ENCODE assay signal across 14 cellular contexts in the genomic region with DNA sequence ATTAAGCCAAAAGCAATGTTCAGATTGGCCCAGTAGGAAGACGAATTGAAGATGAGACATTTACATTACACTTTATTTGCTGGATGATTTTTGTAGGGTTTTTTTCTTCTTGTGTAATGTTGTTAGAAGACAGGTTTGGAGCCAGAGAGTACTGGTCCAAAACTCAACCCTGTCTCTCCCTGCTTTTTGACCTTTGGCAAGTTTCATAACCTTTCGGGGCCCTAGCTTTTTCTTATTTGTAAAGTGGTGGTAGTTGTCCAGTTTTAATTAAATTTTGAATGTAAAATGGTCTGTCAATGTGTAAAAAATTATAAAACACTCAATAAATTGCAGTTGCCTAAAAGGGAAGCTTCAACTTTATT. TPM values are rescaled to one million over a fixed set of nuclear protein-coding genes. Genes with fewer than 3 reads are reported as not detected.
DNase-seq lines count a peak whose midpoint lies in the region; ATAC-seq and TF ChIP-seq lines count a peak whose summit lies in the region.
"Had no signal": no experiment of that assay in that cellular context is flagged by ENCODE, and none has a peak within 500 bp of the region (broad histone marks: within the 10 kb centered on the region; RNA-seq: fewer than 3 reads in every experiment).

No MANE protein-coding gene starts in this region.

- intact Hi-C loops in lower lobe of right lung (cut with DNase I): no loop called here
- intact Hi-C loops in PC-3 (cut with micrococcal nuclease): no loop called here

- H3K4me3 ChIP-seq in DOHH2 (ENCODE audit: low read length) (peak overlapping the region; percentile 46), coronary artery (no peak overlapping the region), lower lobe of right lung (no peak overlapping the region), smooth muscle cell (peak overlapping the region; percentile 22), PC-3 (ENCODE audit: low read length) (no peak overlapping the region)
- H3K4me3 ChIP-seq: testis had no signal

- H3K9me2 ChIP-seq in DOHH2 (replicated peaks; ENCODE audit: control insufficient read depth, low read length): no peaks in the 10 kb centered on the region
- no peaks in the 10 kb centered on the region for H3K9me2 ChIP-seq in PC-3 (replicated peaks; ENCODE audit: low read length)

- peaks cover 11% of the 10 kb centered on the region for H3F3A ChIP-seq in DOHH2 (ENCODE audit: control insufficient read depth, insufficient read depth)
- no peaks in the 10 kb centered on the region for H3F3A ChIP-seq in smooth muscle cell (ENCODE audit: low read depth)
- no peaks in the 10 kb centered on the region for H3F3A ChIP-seq in PC-3 (ENCODE audit: low read length, unreplicated experiment)

- POLR2A ChIA-PET in PC-3 (lab: Charles Lee; ENCODE audit: unreplicated experiment): no interaction called here

- H3K27ac ChIP-seq in DOHH2 (ENCODE audit: low read depth, low read length) (peak overlapping the region; percentile 63), coronary artery (peak overlapping the region; percentile 61 to 64), lower lobe of right lung (peak overlapping the region; percentile 60), smooth muscle cell (ENCODE audit: low read depth) (no peak overlapping the region), PC-3 (ENCODE audit: low read length) (no peak overlapping the region)

- H3K9ac ChIP-seq in smooth muscle cell (ENCODE audit: low read depth) (no peak overlapping the region), PC-3 (ENCODE audit: low read length) (no peak overlapping the region)

- H4K20me1 ChIP-seq in DOHH2 (ENCODE audit: control insufficient read depth, insufficient read depth, low read depth, low read length) (no peaks in the 10 kb centered on the region), smooth muscle cell (ENCODE audit: low read depth) (peaks cover 80% of the 10 kb centered on the region), PC-3 (ENCODE audit: low read length) (peaks cover 37% of the 10 kb centered on the region)

- peaks cover 63% of the 10 kb centered on the region for H3K4me1 ChIP-seq in DOHH2 (ENCODE audit: control insufficient read depth, low read length)
- H3K4me1 ChIP-seq in lower lobe of right lung: peaks cover 51% of the 10 kb centered on the region
- no peaks in the 10 kb centered on the region for H3K4me1 ChIP-seq in smooth muscle cell (ENCODE audit: low read depth)
- H3K4me1 ChIP-seq in PC-3 (ENCODE audit: insufficient read depth, low read length): no peaks in the 10 kb centered on the region

- H3K27me3 ChIP-seq in DOHH2 (ENCODE audit: control insufficient read depth, low read length) (no peaks in the 10 kb centered on the region), lower lobe of right lung (ENCODE audit: low read depth) (no peaks in the 10 kb centered on the region), smooth muscle cell (ENCODE audit: low read depth) (no peaks in the 10 kb centered on the region), PC-3 (ENCODE audit: low read length) (no peaks in the 10 kb centered on the region)
- H3K27me3 ChIP-seq: testis had no signal

- WGBS in smooth muscle cell (ENCODE audit: low lambda C conversion rate): 80% methylated on average over 2 of the region's 2 CpGs

- no peaks in the 10 kb centered on the region for H3K9me3 ChIP-seq in DOHH2 (ENCODE audit: control insufficient read depth, insufficient read depth, low read length)
- no peaks in the 10 kb centered on the region for H3K9me3 ChIP-seq in lower lobe of right lung
- H3K9me3 ChIP-seq in smooth muscle cell (replicated peaks; ENCODE audit: low read depth): no peaks in the 10 kb centered on the region
- H3K9me3 ChIP-seq in PC-3 (ENCODE audit: low read length): no peaks in the 10 kb centered on the region
- H3K9me3 ChIP-seq: testis had no signal

- DNase-seq in coronary artery (ENCODE audit: low spot score) (no peak), lower lobe of right lung (no peak), smooth muscle cell (lab: John Stamatoyannopoulos, UW; ENCODE audit: unreplicated experiment) (no peak), NCI-H2107 (lab: John Stamatoyannopoulos, UW) (no peak), PC-3 (no peak), NCI-H446 treated with DMSO at 0.1 percent for 48 hours (lab: John Stamatoyannopoulos, UW) (no peak)
- DNase-seq: activated CD4-positive, alpha-beta T cell treated with anti-CD3 and anti-CD28 coated beads, Interleukin-2, amount 50 U/mL, for 1 hour; aorta; DMS53; immature natural killer cell; testis had no signal

- H3K36me3 ChIP-seq in DOHH2 (ENCODE audit: control insufficient read depth, low read length) (no peaks in the 10 kb centered on the region), lower lobe of right lung (no peaks in the 10 kb centered on the region), smooth muscle cell (ENCODE audit: low read depth) (no peaks in the 10 kb centered on the region), PC-3 (ENCODE audit: low read depth, low read length) (no peaks in the 10 kb centered on the region)

- H2AFZ ChIP-seq in smooth muscle cell (ENCODE audit: low read depth): peak overlapping the region; percentile 18
- no peak overlapping the region for H2AFZ ChIP-seq in PC-3 (ENCODE audit: low read length)

- H3K4me2 ChIP-seq in DOHH2 (ENCODE audit: low read length): peak overlapping the region; percentile 59
- H3K4me2 ChIP-seq in smooth muscle cell: peak overlapping the region; percentile 33
- no peak overlapping the region for H3K4me2 ChIP-seq in PC-3 (ENCODE audit: low read length)

- H3K79me2 ChIP-seq in DOHH2 (ENCODE audit: control insufficient read depth, low read length) (peaks cover 59% of the 10 kb centered on the region), smooth muscle cell (ENCODE audit: low read depth) (peaks cover 36% of the 10 kb centered on the region), PC-3 (ENCODE audit: low read length) (peaks cover 88% of the 10 kb centered on the region)

- BruUV-seq in PC-3 (replicated peaks; lab: Mats Ljungman, UMichigan): no TSS peak

- CTCF ChIA-PET in PC-3 (lab: Charles Lee): no interaction called here

- TF ChIP-seq CTCF in DOHH2 (IDR thresholded peaks at IDR 0.05; ENCODE audit: low read depth, low read length, poor library complexity, severe bottlenecking) (no peak), coronary artery (IDR thresholded peaks at IDR 0.05) (no peak), lower lobe of right lung (IDR thresholded peaks at IDR 0.05) (no peak), smooth muscle cell (IDR thresholded peaks at IDR 0.05; ENCODE audit: borderline replicate concordance, insufficient read depth, poor library complexity, severe bottlenecking) (no peak), PC-3 (conservative IDR thresholded peaks at IDR 0.05; ENCODE audit: low read depth, low read length) (no peak)

- no peak for ATAC-seq in lower lobe of right lung
- ATAC-seq in PC-3: no peak
- no peak for ATAC-seq in HG02885 (IDR thresholded peaks at IDR 0.05; ENCODE audit: poor library complexity, unreplicated experiment)
- ATAC-seq: naive thymus-derived CD4-positive, alpha-beta T cell had no signal

RNA-seq across cellular contexts. Expression of gene PDE8A, which starts 29.5 kb away (rescaled TPM):
- 49.2 TPM for total RNA-seq in lower lobe of right lung
- total RNA-seq in smooth muscle cell: 17.5 and 19.8 TPM in 2 replicates
- polyA plus RNA-seq in smooth muscle cell: 4.3 and 5.5 TPM in 2 replicates
- 44.2 and 62.0 TPM in 2 replicates for total RNA-seq in PC-3 (2014; rRNA removed)

Comparison
In these comparisons a context has a peak if more than half of its experiments do, and no peak if none do; other contexts are left out.
1. H3K27ac ChIP-seq: peak in DOHH2 (single experiment), coronary artery (2 of 2) and lower lobe of right lung (single experiment); none in smooth muscle cell (single experiment) and PC-3 (single experiment).
2. H3K4me3 ChIP-seq: peak in DOHH2 (single experiment) and smooth muscle cell (single experiment); none in coronary artery (single experiment), lower lobe of right lung (single experiment) and PC-3 (single experiment).